ENCODE assay signal across 9 cellular contexts in the genomic region with DNA sequence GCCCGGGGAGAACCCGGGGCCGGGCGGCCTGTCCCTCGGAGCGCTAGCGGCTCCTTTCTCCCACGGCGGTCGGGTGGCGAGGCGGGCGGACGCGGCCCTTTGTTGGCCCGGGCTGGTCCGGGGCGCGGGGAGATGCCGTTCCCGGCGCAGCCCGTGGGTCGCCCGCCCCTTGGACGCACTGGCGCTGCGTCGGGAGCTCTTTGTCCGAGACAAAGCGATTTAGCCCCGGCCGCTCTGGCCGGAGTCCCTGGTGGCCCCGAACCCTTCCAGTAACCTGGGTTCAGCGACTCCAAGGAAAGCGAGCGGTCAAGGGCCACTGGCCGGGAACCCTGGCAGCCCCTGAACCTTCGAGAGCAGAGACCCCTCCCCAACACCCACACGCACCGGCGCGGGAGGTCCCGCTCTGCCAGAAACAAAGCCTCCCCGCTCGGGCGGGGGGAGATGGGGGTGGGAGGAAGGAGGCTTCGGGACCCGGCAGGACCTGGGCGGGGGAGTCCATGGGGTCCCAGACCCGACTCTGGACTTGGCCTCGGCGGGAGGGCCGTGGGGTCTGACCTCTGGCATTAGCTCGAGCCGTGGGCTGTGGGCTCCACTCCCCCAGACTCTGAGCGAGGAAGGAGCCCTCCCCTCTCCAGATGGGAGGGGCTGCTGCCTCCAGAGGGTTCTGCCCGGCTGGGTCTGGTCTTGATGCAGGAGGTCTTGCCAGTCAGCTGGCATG. TPM values are rescaled to one million over a fixed set of nuclear protein-coding genes. Genes with fewer than 3 reads are reported as not detected.
DNase-seq lines count a peak whose midpoint lies in the region; ATAC-seq, FAIRE-seq and TF ChIP-seq lines count a peak whose summit lies in the region.
"Had no signal": no experiment of that assay in that cellular context is flagged by ENCODE, and none has a peak within 500 bp of the region (broad histone marks: within the 10 kb centered on the region; RNA-seq: fewer than 3 reads in every experiment).

No MANE protein-coding gene starts in this region.

- TF ChIP-seq POLR2A in A549 (IDR thresholded peaks at IDR 0.05; ENCODE audit: low read length) = no peak

- H3K9me3 ChIP-seq in A549 (no peaks in the 10 kb centered on the region), mesodermal cell (ENCODE audit: control insufficient read depth, low read length) (no peaks in the 10 kb centered on the region)

- H3K4me1 Mint-ChIP-seq in chondrocyte (ENCODE audit: low read depth) = peaks cover 14% of the 10 kb centered on the region

- CTCF ChIA-PET in A549 (lab: Yijun Ruan, JAX) = no interaction called here

- TF ChIP-seq EP300 in A549 (IDR thresholded peaks at IDR 0.05) = no peak

- no peak overlapping the region for H3K27ac Mint-ChIP-seq in chondrocyte (ENCODE audit: unreplicated experiment)

- peaks cover 5% of the 10 kb centered on the region for H3K36me3 Mint-ChIP-seq in chondrocyte (ENCODE audit: low read depth)

- peak overlapping the region; percentile 100 for H3K4me2 ChIP-seq in A549

- POLR2A ChIA-PET in A549 (lab: Yijun Ruan, JAX) = no interaction called here

- WGBS in A549 (ENCODE audit: missing lambda C conversion rate) = 35% methylated on average over 10 of the region's 59 CpGs
- 2% methylated on average over 27 to 48 of the region's 59 CpGs for WGBS in mesodermal cell (ENCODE audit: insufficient coverage in 2 of 2), 2 experiments

- peak; percentile 15 to 34; a peak in 4 of 6 replicates for ATAC-seq in A549
- no peak for ATAC-seq in left lobe of liver
- no peak for ATAC-seq in HG03135 (IDR thresholded peaks at IDR 0.05; ENCODE audit: unreplicated experiment)

- peaks cover 7% of the 10 kb centered on the region for H3K36me3 ChIP-seq in mesodermal cell (ENCODE audit: control insufficient read depth, insufficient read depth, low read length)

- H3K4me3 Mint-ChIP-seq in chondrocyte (ENCODE audit: unreplicated experiment) = peak overlapping the region; percentile 65

- TF ChIP-seq CTCF in A549 (IDR thresholded peaks at IDR 0.05) (no peak), HFF-Myc (IDR thresholded peaks at IDR 0.05; ENCODE audit: low read depth, low read length, missing control alignments) (no peak), chondrocyte (IDR thresholded peaks at IDR 0.05) (no peak)

- H3K27me3 Mint-ChIP-seq in chondrocyte (ENCODE audit: low read depth) = peaks cover 16% of the 10 kb centered on the region

- no peak for FAIRE-seq in A549 (lab: Jason Lieb, UNC)

- H3K27ac ChIP-seq in A549 (peak overlapping the region; percentile 40 to 83; a peak in 5 of 6 replicates), mesodermal cell (ENCODE audit: low read depth, low read length, severe bottlenecking) (no peak overlapping the region)

- H3K9me3 Mint-ChIP-seq in chondrocyte (ENCODE audit: low read depth) = no peaks in the 10 kb centered on the region

- DNase-seq in A549 (ENCODE audit: low read depth in 1 of 2, low spot score in 1 of 2) = no peak
- no peak for DNase-seq in HFF-Myc (ENCODE audit: extremely low read depth, low read depth)
- no peak for DNase-seq in chondrocyte (ENCODE audit: low spot score)
- DNase-seq in activated CD4-positive, CD25-positive, alpha-beta regulatory T cell treated with anti-CD3 and anti-CD28 coated beads, Interleukin-2, amount 50 U/mL, for 72 hours = no peak
- DNase-seq in left lobe of liver (ENCODE audit: low spot score) = no peak
- DNase-seq in islet precursor cell = no peak
- DNase-seq: NCI-H510A treated with DMSO at 0.1 percent for 48 hours had no signal

- H3K4me3 ChIP-seq in A549 (peak overlapping the region; percentile 73), HFF-Myc (replicated peaks; ENCODE audit: low read depth, low read length) (peak overlapping the region; percentile 41), mesodermal cell (ENCODE audit: extremely low read depth, insufficient read depth, low read length, poor library complexity, severe bottlenecking) (peak overlapping the region; percentile 54)

- H3K4me1 ChIP-seq in A549 (peaks cover 21% of the 10 kb centered on the region), mesodermal cell (ENCODE audit: control insufficient read depth, insufficient read depth, low read length, poor library complexity, severe bottlenecking) (no peaks in the 10 kb centered on the region)

- no peak for TF ChIP-seq RAD21 in A549 (conservative IDR thresholded peaks at IDR 0.05 in 1 of 2, IDR thresholded peaks at IDR 0.05 in 1 of 2)

TF ChIP-seq in A549, 52 proteins besides CTCF, POLR2A, EP300 and RAD21:
- TF ChIP-seq PHF8 (IDR thresholded peaks at IDR 0.05; ENCODE audit: borderline replicate concordance, low read depth) = no peak
- no peak for TF ChIP-seq HEYL (CRISPR knock-in tag; IDR thresholded peaks at IDR 0.05)
- TF ChIP-seq ZFP36 (IDR thresholded peaks at IDR 0.05; ENCODE audit: borderline replicate concordance, partially characterized antibody) = no peak
- TF ChIP-seq CHD4 (IDR thresholded peaks at IDR 0.05; ENCODE audit: borderline replicate concordance) = no peak
- TF ChIP-seq FOSL2 (IDR thresholded peaks at IDR 0.05) = no peak
- TF ChIP-seq FOSL2 (CRISPR knock-in tag; IDR thresholded peaks at IDR 0.05) = no peak
- no peak for TF ChIP-seq MYC (IDR thresholded peaks at IDR 0.05; ENCODE audit: borderline replicate concordance, low read length)
- TF ChIP-seq CEBPB (IDR thresholded peaks at IDR 0.05) = no peak
- TF ChIP-seq POLR2AphosphoS2 (conservative IDR thresholded peaks at IDR 0.05; ENCODE audit: low read length) = no peak
- TF ChIP-seq, protein P1, sequence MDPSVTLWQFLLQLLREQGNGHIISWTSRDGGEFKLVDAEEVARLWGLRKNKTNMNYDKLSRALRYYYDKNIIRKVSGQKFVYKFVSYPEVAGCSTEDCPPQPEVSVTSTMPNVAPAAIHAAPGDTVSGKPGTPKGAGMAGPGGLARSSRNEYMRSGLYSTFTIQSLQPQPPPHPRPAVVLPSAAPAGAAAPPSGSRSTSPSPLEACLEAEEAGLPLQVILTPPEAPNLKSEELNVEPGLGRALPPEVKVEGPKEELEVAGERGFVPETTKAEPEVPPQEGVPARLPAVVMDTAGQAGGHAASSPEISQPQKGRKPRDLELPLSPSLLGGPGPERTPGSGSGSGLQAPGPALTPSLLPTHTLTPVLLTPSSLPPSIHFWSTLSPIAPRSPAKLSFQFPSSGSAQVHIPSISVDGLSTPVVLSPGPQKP (IDR thresholded peaks at IDR 0.05; ENCODE audit: low read depth, low read length) = no peak
- no peak for TF ChIP-seq GATA3 (IDR thresholded peaks at IDR 0.05; ENCODE audit: borderline replicate concordance)
- no peak for TF ChIP-seq NR3C1 (IDR thresholded peaks at IDR 0.05)
- no peak for TF ChIP-seq EHMT2 (IDR thresholded peaks at IDR 0.05; ENCODE audit: low read depth)
- no peak for TF ChIP-seq MAZ (IDR thresholded peaks at IDR 0.05; ENCODE audit: borderline replicate concordance, low read depth, low read length)
- no peak for TF ChIP-seq RNF2 (IDR thresholded peaks at IDR 0.05; ENCODE audit: borderline replicate concordance, low read depth)
- TF ChIP-seq, protein P2, sequence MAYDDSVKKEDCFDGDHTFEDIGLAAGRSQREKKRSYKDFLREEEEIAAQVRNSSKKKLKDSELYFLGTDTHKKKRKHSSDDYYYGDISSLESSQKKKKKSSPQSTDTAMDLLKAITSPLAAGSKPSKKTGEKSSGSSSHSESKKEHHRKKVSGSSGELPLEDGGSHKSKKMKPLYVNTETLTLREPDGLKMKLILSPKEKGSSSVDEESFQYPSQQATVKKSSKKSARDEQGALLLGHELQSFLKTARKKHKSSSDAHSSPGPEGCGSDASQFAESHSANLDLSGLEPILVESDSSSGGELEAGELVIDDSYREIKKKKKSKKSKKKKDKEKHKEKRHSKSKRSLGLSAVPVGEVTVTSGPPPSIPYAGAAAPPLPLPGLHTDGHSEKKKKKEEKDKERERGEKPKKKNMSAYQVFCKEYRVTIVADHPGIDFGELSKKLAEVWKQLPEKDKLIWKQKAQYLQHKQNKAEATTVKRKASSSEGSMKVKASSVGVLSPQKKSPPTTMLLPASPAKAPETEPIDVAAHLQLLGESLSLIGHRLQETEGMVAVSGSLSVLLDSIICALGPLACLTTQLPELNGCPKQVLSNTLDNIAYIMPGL (CRISPR knock-in tag; IDR thresholded peaks at IDR 0.05; ENCODE audit: borderline replicate concordance) = no peak

RNA-seq across cellular contexts. Expression of a gene that starts 0.8 kb away (rescaled TPM):
- polyA plus RNA-seq in A549 (2011; rRNA removed) (2.9 and 3.9 TPM in 2 replicates), A549 (2017; fragmentation: RNase III; extraction: RNeasy Plus Mini Kit Qiagen cat#74134 plus additional on column Dnase treatment) (13.5 to 14.1 TPM (median 14.0 TPM) in 3 replicates)
- 8.2 and 10.2 TPM in 2 replicates for polyA plus RNA-seq in A549 (2012; cell fraction: cytosol; rRNA removed)
- polyA plus RNA-seq in A549 (2012; cell fraction: nucleus; rRNA removed) = 29.3 and 36.3 TPM in 2 replicates
- polyA minus RNA-seq in A549 (2011; rRNA and poly(A)+ RNA removed) = 2.6 and 5.1 TPM in 2 replicates
- total RNA-seq in chondrocyte (19.9 to 37.6 TPM (median 35.2 TPM) in 3 replicates), left lobe of liver (0.08 TPM)
- polyA plus RNA-seq in mesodermal cell (2013, experiment 1 of 2) = 18.5 TPM
- 17.0 TPM for polyA plus RNA-seq in mesodermal cell (2013, experiment 2 of 2)

Comparison
In these comparisons a context has a peak if more than half of its experiments do, and no peak if none do; other contexts are left out.
1. ATAC-seq: peak in A549 (2 of 2); none in left lobe of liver (single experiment) and HG03135 (single experiment).
2. RNA of a gene that starts 0.8 kb away (total RNA-seq): 19.9 to 37.6 TPM in chondrocyte; 0.08 TPM in left lobe of liver (single experiment); every median in the first group is over 10 times any median in the second.
3. Peak in every context shown above with its lines, with median percentiles within 50 percentile points of each other: H3K4me3 ChIP-seq.